In genomic region chr14:105292810-105293711, GRCh38 we compare ENCODE assay signal across 12 cellular contexts. TPM values are rescaled to one million over a fixed set of nuclear protein-coding genes. Genes with fewer than 3 reads are reported as not detected.
A peak's percentile ranks its signal among the peaks of the same experiment; 100 is the strongest.
DNase-seq lines count a peak whose midpoint lies in the region; ATAC-seq lines count a peak whose summit lies in the region.
"Had no signal": no experiment of that assay in that cellular context is flagged by ENCODE, and none has a peak within 500 bp of the region (broad histone marks: within the 10 kb centered on the region; RNA-seq: fewer than 3 reads in every experiment).

No MANE protein-coding gene starts in this region.

- H4K20me1 ChIP-seq in BLaER1 treated with 17β-estradiol and CSF1 and Interleukin-3, amounts not matched to agents 10 nM and 100 nM: peaks cover 45 to 100% (median 73%) of the 10 kb centered on the region in 11 experiments; a peak in 20 of 22 replicates

- H3K36me3 Mint-ChIP-seq in activated CD4-positive, alpha-beta memory T cell treated with anti-CD3 and anti-CD28 coated beads, Interleukin-2, amount 10 ng/mL, durations not matched to agents 7 days and 5 days (ENCODE audit: low read depth): peaks cover 3% of the 10 kb centered on the region

- POLR2A ChIA-PET in activated CD4-positive, alpha-beta memory T cell treated with anti-CD3 and anti-CD28 coated beads, Interleukin-2, amount 10 ng/mL, durations not matched to agents 7 days and 5 days (lab: Charles Lee): interaction anchor here (0.5 to 3.9 kb wide), 9 partner anchors 8 to 267 kb away, joined by 3 to 28 read pairs (median 3); partner anchors contain the start of genes BRF1, BTBD6 and PACS2

- CTCF ChIA-PET in activated CD4-positive, alpha-beta memory T cell treated with anti-CD3 and anti-CD28 coated beads, Interleukin-2, amount 10 ng/mL, durations not matched to agents 7 days and 5 days (lab: Charles Lee): interaction anchor here (0.8 to 1.6 kb wide), 6 partner anchors 8 to 199 kb away, joined by 3 to 5 read pairs (median 3); partner anchors contain the start of gene BRF1

- H3K9me3 Mint-ChIP-seq in activated CD4-positive, alpha-beta memory T cell treated with anti-CD3 and anti-CD28 coated beads, Interleukin-2, amount 10 ng/mL, durations not matched to agents 7 days and 5 days: no peaks in the 10 kb centered on the region

- H3K4me2 ChIP-seq in BLaER1 treated with 17β-estradiol and CSF1 and Interleukin-3, amounts not matched to agents 10 nM and 100 nM: peak overlapping the region; percentile 91 to 100 (median 97)

- H3K27me3 ChIP-seq in BLaER1 treated with 17β-estradiol and CSF1 and Interleukin-3, amounts not matched to agents 10 nM and 100 nM: no peaks in the 10 kb centered on the region
- H3K27me3 ChIP-seq in SJCRH30: no peaks in the 10 kb centered on the region
- H3K27me3 ChIP-seq: esophagus muscularis mucosa had no signal

- peak; percentile 64 for DNase-seq in activated CD4-positive, alpha-beta memory T cell treated with anti-CD3 and anti-CD28 coated beads, Interleukin-2, amount 10 ng/mL, durations not matched to agents 7 days and 5 days
- DNase-seq in islet precursor cell (peak; percentile 48), SJCRH30 (no peak), NCI-H345 (lab: John Stamatoyannopoulos, UW) (no peak)
- DNase-seq in effector CD4-positive, alpha-beta T cell: no peak
- DNase-seq: amniotic stem cell, left cardiac atrium, NCI-H446 treated with DMSO at 0.1 percent for 48 hours had no signal

- ATAC-seq in GM19395 (IDR thresholded peaks at IDR 0.05; ENCODE audit: unreplicated experiment) (peak; percentile 34), GM18868 (IDR thresholded peaks at IDR 0.05; ENCODE audit: unreplicated experiment) (no peak)

- no peaks in the 10 kb centered on the region for H3K9me3 ChIP-seq in BLaER1 treated with 17β-estradiol and CSF1 and Interleukin-3, amounts not matched to agents 10 nM and 100 nM (replicated peaks in 1 of 11)
- no peaks in the 10 kb centered on the region for H3K9me3 ChIP-seq in SJCRH30 (replicated peaks)
- H3K9me3 ChIP-seq: esophagus muscularis mucosa had no signal

- H3K4me3 ChIP-seq in BLaER1 treated with 17β-estradiol and CSF1 and Interleukin-3, amounts not matched to agents 10 nM and 100 nM: peak overlapping the region; percentile 3 to 53 (median 42); a peak in 17 of 20 replicates
- H3K4me3 ChIP-seq in SJCRH30: no peak overlapping the region
- H3K4me3 ChIP-seq: esophagus muscularis mucosa had no signal

- peaks cover 57 to 93% (median 88%) of the 10 kb centered on the region in 10 experiments for H3K4me1 ChIP-seq in BLaER1 treated with 17β-estradiol and CSF1 and Interleukin-3, amounts not matched to agents 10 nM and 100 nM
- no peaks in the 10 kb centered on the region for H3K4me1 ChIP-seq in SJCRH30

- peak overlapping the region; percentile 51 for H3K4me3 Mint-ChIP-seq in activated CD4-positive, alpha-beta memory T cell treated with anti-CD3 and anti-CD28 coated beads, Interleukin-2, amount 10 ng/mL, durations not matched to agents 7 days and 5 days

- peaks cover 50% of the 10 kb centered on the region for H3K4me1 Mint-ChIP-seq in activated CD4-positive, alpha-beta memory T cell treated with anti-CD3 and anti-CD28 coated beads, Interleukin-2, amount 10 ng/mL, durations not matched to agents 7 days and 5 days

- H3K36me3 ChIP-seq in BLaER1 treated with 17β-estradiol and CSF1 and Interleukin-3, amounts not matched to agents 10 nM and 100 nM: peaks cover 0 to 6% (median 0%) of the 10 kb centered on the region in 11 experiments; a peak in 2 of 22 replicates
- H3K36me3 ChIP-seq in SJCRH30: no peaks in the 10 kb centered on the region
- H3K36me3 ChIP-seq: esophagus muscularis mucosa had no signal

- H3K27ac ChIP-seq in BLaER1 treated with 17β-estradiol and CSF1 and Interleukin-3, amounts not matched to agents 10 nM and 100 nM: peak overlapping the region in 10 of 11 experiments; percentile 48 to 87 (median 81); a peak in 20 of 22 replicates
- H3K27ac ChIP-seq in SJCRH30: no peak overlapping the region

- H3K27me3 Mint-ChIP-seq in activated CD4-positive, alpha-beta memory T cell treated with anti-CD3 and anti-CD28 coated beads, Interleukin-2, amount 10 ng/mL, durations not matched to agents 7 days and 5 days: no peaks in the 10 kb centered on the region

- peak overlapping the region; percentile 42 to 80 (median 70); a peak in 21 of 22 replicates for H3K9ac ChIP-seq in BLaER1 treated with 17β-estradiol and CSF1 and Interleukin-3, amounts not matched to agents 10 nM and 100 nM

- peak overlapping the region; percentile 91 for H3K27ac Mint-ChIP-seq in activated CD4-positive, alpha-beta memory T cell treated with anti-CD3 and anti-CD28 coated beads, Interleukin-2, amount 10 ng/mL, durations not matched to agents 7 days and 5 days

RNA-seq across cellular contexts. Expression of gene BRF1, which starts 7.7 kb away (rescaled TPM):
- total RNA-seq in activated CD4-positive, alpha-beta memory T cell treated with anti-CD3 and anti-CD28 coated beads, Interleukin-2, amount 10 ng/mL, durations not matched to agents 7 days and 5 days: 10 to 100 TPM; 37.4 to 40.7 TPM
- total RNA-seq in SJCRH30 (2014; rRNA removed; shearing (Covaris generic)): 29.3 and 31.4 TPM in 2 replicates

RNA-seq across cellular contexts. Expression of gene PACS2, which starts 21.5 kb away (rescaled TPM):
- 10 to 100 TPM; 28.3 to 29.9 TPM for total RNA-seq in activated CD4-positive, alpha-beta memory T cell treated with anti-CD3 and anti-CD28 coated beads, Interleukin-2, amount 10 ng/mL, durations not matched to agents 7 days and 5 days
- total RNA-seq in SJCRH30 (2014; rRNA removed; shearing (Covaris generic)): 33.4 and 43.4 TPM in 2 replicates

RNA-seq across cellular contexts. Expression of gene BTBD6, which starts 44.7 kb away (rescaled TPM):
- 10 to 100 TPM; 44.2 to 45.7 TPM for total RNA-seq in activated CD4-positive, alpha-beta memory T cell treated with anti-CD3 and anti-CD28 coated beads, Interleukin-2, amount 10 ng/mL, durations not matched to agents 7 days and 5 days
- total RNA-seq in SJCRH30 (2014; rRNA removed; shearing (Covaris generic)): not detected in 2 replicates

Comparison
In these comparisons a context has a peak if more than half of its experiments do, and no peak if none do; other contexts are left out.
1. DNase-seq: peak in activated CD4-positive, alpha-beta memory T cell treated with anti-CD3 and anti-CD28 coated beads, Interleukin-2, amount 10 ng/mL, durations not matched to agents 7 days and 5 days (single experiment) and islet precursor cell (single experiment); none in SJCRH30 (0 of 2), NCI-H345 (single experiment) and effector CD4-positive, alpha-beta T cell (single experiment).
2. RNA of gene BTBD6, which starts 44.7 kb away (total RNA-seq): 44.2 to 45.7 TPM in activated CD4-positive, alpha-beta memory T cell treated with anti-CD3 and anti-CD28 coated beads, Interleukin-2, amount 10 ng/mL, durations not matched to agents 7 days and 5 days; not detected in SJCRH30; every median in the first group is over 10 times any median in the second.